8 cellular contexts compared by ENCODE assay signal in genomic region chr11:72724851-72725730, GRCh38. TPM values are rescaled to one million over a fixed set of nuclear protein-coding genes. Genes with fewer than 3 reads are reported as not detected.
A peak's percentile ranks its signal among the peaks of the same experiment; 100 is the strongest.
DNase-seq lines count a peak whose midpoint lies in the region; ATAC-seq lines count a peak whose summit lies in the region.

No MANE protein-coding gene starts in this region.

- H3K4me1 Mint-ChIP-seq in CD4-positive, CD25-positive, alpha-beta regulatory T cell, result peaks cover 11 to 74% (median 35%) of the 10 kb centered on the region in 4 donors

- no peak overlapping the region for H3K4me3 ChIP-seq in CD4-positive, CD25-positive, alpha-beta regulatory T cell (ENCODE audit: low read depth, low read length)

- peaks cover 6% of the 10 kb centered on the region for H3K27me3 Mint-ChIP-seq in CD4-positive, CD25-positive, alpha-beta regulatory T cell

- H3K27ac ChIP-seq in CD4-positive, CD25-positive, alpha-beta regulatory T cell (ENCODE audit: insufficient read depth, low read length, poor library complexity, severe bottlenecking), result peak overlapping the region; percentile 44

- H3K36me3 ChIP-seq in CD4-positive, CD25-positive, alpha-beta regulatory T cell (ENCODE audit: control insufficient read depth, insufficient read depth, low read length), result peaks cover 7% of the 10 kb centered on the region

- H3K4me3 Mint-ChIP-seq in CD4-positive, CD25-positive, alpha-beta regulatory T cell, result peak overlapping the region; percentile 47 to 77 (median 66)

- ATAC-seq in CD4-positive, CD25-positive, alpha-beta regulatory T cell (ENCODE audit: low read depth in 2 of 2), result peak in 1 of 2 donors; percentile 24

- peak overlapping the region; percentile 77 to 92 (median 90) for H3K27ac Mint-ChIP-seq in CD4-positive, CD25-positive, alpha-beta regulatory T cell

- H3K36me3 Mint-ChIP-seq in CD4-positive, CD25-positive, alpha-beta regulatory T cell, result peaks cover 10% of the 10 kb centered on the region

- H3K27me3 ChIP-seq in CD4-positive, CD25-positive, alpha-beta regulatory T cell (ENCODE audit: control insufficient read depth, insufficient read depth, low read length), result no peaks in the 10 kb centered on the region

- peaks cover 0 to 1% (median 0%) of the 10 kb centered on the region in 7 donors for H3K9me3 Mint-ChIP-seq in CD4-positive, CD25-positive, alpha-beta regulatory T cell

- H3K4me1 ChIP-seq in CD4-positive, CD25-positive, alpha-beta regulatory T cell (ENCODE audit: control insufficient read depth, insufficient read depth, low read length, poor library complexity, severe bottlenecking), result peaks cover 42% of the 10 kb centered on the region

- H3K9me3 ChIP-seq in CD4-positive, CD25-positive, alpha-beta regulatory T cell (ENCODE audit: control insufficient read depth in 2 of 2, low read length in 2 of 2), result no peaks in the 10 kb centered on the region

- DNase-seq in CD4-positive, CD25-positive, alpha-beta regulatory T cell, result peak; percentile 75 to 89 (median 83)
- DNase-seq in HT1080 (ENCODE audit: low read depth), result peak; percentile 79
- DNase-seq in NOMO-1 (lab: John Stamatoyannopoulos, UW; ENCODE audit: unreplicated experiment in 2 of 2), result peak; percentile 63 to 76
- peak; percentile 63 to 67 for DNase-seq in activated CD8-positive, alpha-beta memory T cell treated with anti-CD3 and anti-CD28 coated beads for 4 hours (ENCODE audit: low read depth in 2 of 2)
- DNase-seq in effector CD8-positive, alpha-beta T cell (lab: John Stamatoyannopoulos, UW), result peak; percentile 77
- peak; percentile 69 for DNase-seq in middle frontal gyrus (ENCODE audit: extremely low spot score, low spot score)
- peak; percentile 59 for DNase-seq in stimulated activated CD8-positive, alpha-beta memory T cell treated with anti-CD3 and anti-CD28 coated beads, Interleukin-4, amount 100 ng/mL, for 24 hours (ENCODE audit: low read depth)
- DNase-seq in GM19240 (ENCODE audit: insufficient read length, low spot score), result no peak

RNA-seq across cellular contexts. Expression of gene ARAP1, which starts 27.1 kb away (rescaled TPM):
- total RNA-seq in CD4-positive, CD25-positive, alpha-beta regulatory T cell, result 136 TPM
- polyA plus RNA-seq in CD4-positive, CD25-positive, alpha-beta regulatory T cell, result 10 to 100 TPM; 24.7 to 43.7 (median 29.5) TPM
- total RNA-seq in HT1080 (2014; rRNA removed; shearing (Covaris generic)), result 67.3 and 87.4 TPM in 2 replicates
- polyA plus RNA-seq in HT1080 (2015; cell fraction: cytosol; rRNA removed), result 58.8 and 64.3 TPM in 2 replicates
- polyA plus RNA-seq in HT1080 (2015; cell fraction: nucleus; rRNA removed), result 168 and 235 TPM in 2 replicates

RNA-seq across cellular contexts. Expression of gene PDE2A, which starts 50.9 kb away (rescaled TPM):
- 6.7 TPM for total RNA-seq in CD4-positive, CD25-positive, alpha-beta regulatory T cell
- polyA plus RNA-seq in CD4-positive, CD25-positive, alpha-beta regulatory T cell, result not detected
- total RNA-seq in HT1080 (2014; rRNA removed; shearing (Covaris generic)), result 3.6 and 7.7 TPM in 2 replicates
- polyA plus RNA-seq in HT1080 (2015; cell fraction: cytosol; rRNA removed), result 11.5 and 11.9 TPM in 2 replicates
- 53.1 and 54.3 TPM in 2 replicates for polyA plus RNA-seq in HT1080 (2015; cell fraction: nucleus; rRNA removed)
